7 cellular contexts compared by ENCODE assay signal in genomic region chr5:115297043-115297442, GRCh38. TPM values are rescaled to one million over a fixed set of nuclear protein-coding genes. Genes with fewer than 3 reads are reported as not detected.
DNase-seq lines count a peak whose midpoint lies in the region; TF ChIP-seq lines count a peak whose summit lies in the region.

No MANE protein-coding gene starts in this region.

- H3K9me3 ChIP-seq in skeletal muscle satellite cell (replicated peaks; ENCODE audit: low read length): no peaks in the 10 kb centered on the region

- no peaks in the 10 kb centered on the region for H3K36me3 ChIP-seq in skeletal muscle satellite cell (ENCODE audit: insufficient read depth, low read length)

- peak overlapping the region; percentile 45 for H3K4me2 ChIP-seq in skeletal muscle satellite cell (ENCODE audit: low read length)

- H3K9ac ChIP-seq in skeletal muscle satellite cell (ENCODE audit: low read depth, low read length): no peak overlapping the region

- no peaks in the 10 kb centered on the region for H3K27me3 ChIP-seq in skeletal muscle satellite cell (ENCODE audit: control insufficient read depth, insufficient read depth, low read length)

- H3K4me3 ChIP-seq in GM12875 (ENCODE audit: low read depth, low read length) (peak overlapping the region; percentile 10), fibroblast of pulmonary artery (replicated peaks; ENCODE audit: low read depth, low read length) (peak overlapping the region; percentile 25), skeletal muscle satellite cell (ENCODE audit: low read length) (no peak overlapping the region)

- no peak for TF ChIP-seq CTCF in GM12875 (IDR thresholded peaks at IDR 0.05; ENCODE audit: borderline replicate concordance, insufficient read depth, low read depth, low read length)
- TF ChIP-seq CTCF in RWPE1 (conservative IDR thresholded peaks at IDR 0.05; ENCODE audit: low read depth): no peak
- TF ChIP-seq CTCF in fibroblast of pulmonary artery (IDR thresholded peaks at IDR 0.05; ENCODE audit: low read length, missing control alignments): no peak

- CTCF ChIA-PET in RWPE1 (lab: Yijun Ruan, JAX): interaction anchor here (0.6 kb wide), 1 partner anchor 1684 kb away, joined by 3 read pairs; no protein-coding TSS in a partner anchor

- no peaks in the 10 kb centered on the region for H3K4me1 ChIP-seq in skeletal muscle satellite cell (ENCODE audit: control insufficient read depth, insufficient read depth, low read length)

- POLR2A ChIA-PET in RWPE1 (lab: Yijun Ruan, JAX; ENCODE audit: low non-redundant PET): no interaction called here

- DNase-seq in RWPE1 (ENCODE audit: low spot score): peak; percentile 16
- peak; percentile 47 for DNase-seq in fibroblast of pulmonary artery (ENCODE audit: low read depth)
- no peak for DNase-seq in SKM-1 (lab: John Stamatoyannopoulos, UW; ENCODE audit: unreplicated experiment)
- DNase-seq in stimulated activated CD4-positive, alpha-beta T cell treated with anti-CD3 and anti-CD28 coated beads, Interleukin-4, amount 100 ng/mL, for 24 hours: no peak
- no peak for DNase-seq in AML-193 (lab: John Stamatoyannopoulos, UW)

- no peak overlapping the region for H3K27ac ChIP-seq in RWPE1

RNA-seq across cellular contexts. Expression of gene CCDC112, which starts 0.6 kb away (rescaled TPM):
- 5.9 and 7.9 TPM in 2 replicates for total RNA-seq in skeletal muscle satellite cell (2012; rRNA removed)

RNA-seq across cellular contexts. Expression of gene PGGT1B, which starts 34.4 kb away (rescaled TPM):
- total RNA-seq in skeletal muscle satellite cell (2012; rRNA removed): 7.9 and 11.4 TPM in 2 replicates

Comparison
In these comparisons a context has a peak if more than half of its experiments do, and no peak if none do; other contexts are left out.
1. DNase-seq: peak in RWPE1 (single experiment) and fibroblast of pulmonary artery (single experiment); none in SKM-1 (single experiment), stimulated activated CD4-positive, alpha-beta T cell treated with anti-CD3 and anti-CD28 coated beads, Interleukin-4, amount 100 ng/mL, for 24 hours (single experiment) and AML-193 (0 of 2).